Comparison of ENCODE assay signal across 11 cellular contexts in genomic region chr17:8922923-8923322, GRCh38. TPM values are rescaled to one million over a fixed set of nuclear protein-coding genes. Genes with fewer than 3 reads are reported as not detected.
A peak's percentile ranks its signal among the peaks of the same experiment; 100 is the strongest.
DNase-seq lines count a peak whose midpoint lies in the region; ATAC-seq and TF ChIP-seq lines count a peak whose summit lies in the region.
"Had no signal": no experiment of that assay in that cellular context is flagged by ENCODE, and none has a peak within 500 bp of the region (broad histone marks: within the 10 kb centered on the region; RNA-seq: fewer than 3 reads in every experiment).

No MANE protein-coding gene starts in this region.

- no peaks in the 10 kb centered on the region for H3K79me2 ChIP-seq in trophoblast cell (ENCODE audit: control insufficient read depth, insufficient read depth, low read length, poor library complexity)

- H3K9me3 ChIP-seq in spleen (peaks cover 4 to 32% (median 23%) of the 10 kb centered on the region in 8 donors), trophoblast cell (ENCODE audit: insufficient read depth, low read depth, low read length) (peaks cover 10% of the 10 kb centered on the region)

- H3K9me3 Mint-ChIP-seq in activated CD8-positive, alpha-beta T cell treated with anti-CD3 and anti-CD28 coated beads for 36 hours, result peaks cover 19% of the 10 kb centered on the region

- POLR2A ChIA-PET in activated CD8-positive, alpha-beta T cell treated with anti-CD3 and anti-CD28 coated beads for 36 hours (lab: Charles Lee), result interaction anchor here (0.7 to 1.7 kb wide), 11 partner anchors 10 to 56 kb away, joined by 3 to 7 read pairs (median 3); partner anchors contain the start of gene PIK3R5

- peak overlapping the region in 6 of 8 donors; percentile 54 to 87 (median 79) for H3K27ac ChIP-seq in spleen
- H3K27ac ChIP-seq in trophoblast cell (ENCODE audit: low read depth, low read length), result no peak overlapping the region

- H3K4me2 ChIP-seq in trophoblast cell (ENCODE audit: low read length), result no peak overlapping the region

- no peak overlapping the region for H2BK12ac ChIP-seq in trophoblast cell (ENCODE audit: low read length)

- H3K14ac ChIP-seq in trophoblast cell (ENCODE audit: low read length), result no peak overlapping the region

- H3K4me1 ChIP-seq in spleen (peaks cover 0 to 80% (median 8%) of the 10 kb centered on the region in 6 donors), trophoblast cell (ENCODE audit: control insufficient read depth in 1 of 2, insufficient read depth in 2 of 2, low read length in 2 of 2) (no peaks in the 10 kb centered on the region)

- H3K23ac ChIP-seq in trophoblast cell (ENCODE audit: low read length), result no peak overlapping the region

- DNase-seq in SKM-1 treated with dmso at 0.1 percent for 144 hours (lab: John Stamatoyannopoulos, UW; ENCODE audit: unreplicated experiment), result peak; percentile 7
- no peak for DNase-seq in SKM-1 (lab: John Stamatoyannopoulos, UW; ENCODE audit: unreplicated experiment)
- DNase-seq in activated CD8-positive, alpha-beta T cell treated with anti-CD3 and anti-CD28 coated beads for 36 hours, result no peak
- DNase-seq in left ventricle myocardium superior, result no peak
- no peak for DNase-seq in spleen
- DNase-seq in trophoblast cell, result no peak
- DNase-seq in NCI-H1092 treated with DMSO at 0.1 percent for 48 hours (lab: John Stamatoyannopoulos, UW), result no peak
- DNase-seq in UCSD-AML1 (lab: John Stamatoyannopoulos, UW; ENCODE audit: unreplicated experiment), result no peak
- DNase-seq: activated naive CD8-positive, alpha-beta T cell treated with anti-CD3 and anti-CD28 coated beads, Interleukin-2, amount 10 ng/mL, durations not matched to agents 7 days and 5 days had no signal

- no peak overlapping the region for H2AFZ ChIP-seq in trophoblast cell (ENCODE audit: insufficient read depth, low read length, poor library complexity)

- H3K27me3 Mint-ChIP-seq in activated CD8-positive, alpha-beta T cell treated with anti-CD3 and anti-CD28 coated beads for 36 hours, result no peaks in the 10 kb centered on the region
- H3K27me3 Mint-ChIP-seq: activated naive CD8-positive, alpha-beta T cell treated with anti-CD3 and anti-CD28 coated beads, Interleukin-2, amount 10 ng/mL, durations not matched to agents 7 days and 5 days had no signal

- H3K4me3 ChIP-seq in spleen, result peak overlapping the region in 1 of 8 donors; percentile 20
- no peak overlapping the region for H3K4me3 ChIP-seq in trophoblast cell (ENCODE audit: low read depth, low read length)
- H3K4me3 ChIP-seq: thoracic aorta had no signal

- no peaks in the 10 kb centered on the region for H3K27me3 ChIP-seq in spleen (replicated peaks in 1 of 7)
- H3K27me3 ChIP-seq in trophoblast cell (ENCODE audit: insufficient read depth, low read length), result no peaks in the 10 kb centered on the region

- H2AK5ac ChIP-seq in trophoblast cell (ENCODE audit: low read length), result no peak overlapping the region

- H3K36me3 Mint-ChIP-seq in activated CD8-positive, alpha-beta T cell treated with anti-CD3 and anti-CD28 coated beads for 36 hours (ENCODE audit: low read depth), result peaks cover 46% of the 10 kb centered on the region

- H3K4me1 Mint-ChIP-seq in activated CD8-positive, alpha-beta T cell treated with anti-CD3 and anti-CD28 coated beads for 36 hours (ENCODE audit: low read depth), result peaks cover 36% of the 10 kb centered on the region

- H3K4me3 Mint-ChIP-seq in activated CD8-positive, alpha-beta T cell treated with anti-CD3 and anti-CD28 coated beads for 36 hours, result no peak overlapping the region
- H3K4me3 Mint-ChIP-seq: activated naive CD8-positive, alpha-beta T cell treated with anti-CD3 and anti-CD28 coated beads, Interleukin-2, amount 10 ng/mL, durations not matched to agents 7 days and 5 days had no signal

- TF ChIP-seq POLR2A in spleen (IDR thresholded peaks at IDR 0.05), result no peak

- H3K4ac ChIP-seq in trophoblast cell (ENCODE audit: low read depth, low read length), result no peak overlapping the region

- H3K36me3 ChIP-seq in spleen, result peaks cover 0 to 11% (median 0%) of the 10 kb centered on the region in 6 donors
- H3K36me3 ChIP-seq in trophoblast cell (ENCODE audit: control insufficient read depth in 1 of 2, insufficient read depth in 2 of 2, low read length in 2 of 2), result no peaks in the 10 kb centered on the region
- H3K36me3 ChIP-seq: thoracic aorta had no signal

- H4K91ac ChIP-seq in trophoblast cell (ENCODE audit: low read depth, low read length), result no peak overlapping the region

- ATAC-seq in activated CD8-positive, alpha-beta T cell treated with anti-CD3 and anti-CD28 coated beads for 36 hours, result no peak
- peak; percentile 80 for ATAC-seq in left ventricle myocardium superior

- no peak overlapping the region for H4K8ac ChIP-seq in trophoblast cell (ENCODE audit: low read depth, low read length)

- peak overlapping the region; percentile 86 for H3K27ac Mint-ChIP-seq in activated CD8-positive, alpha-beta T cell treated with anti-CD3 and anti-CD28 coated beads for 36 hours

- 65 to 87% (median 78%) methylated on average over 4 of the region's 4 CpGs for WGBS in spleen, 5 donors
- no CpG with 5 or more reads among the region's 4 CpGs for WGBS in trophoblast cell (ENCODE audit: extremely low coverage, insufficient coverage, insufficient read length)

- no peak overlapping the region for H3K9ac ChIP-seq in trophoblast cell (ENCODE audit: low read length)

- no peak overlapping the region for H3K18ac ChIP-seq in trophoblast cell (ENCODE audit: low read length)

- no peak for TF ChIP-seq CTCF in activated CD8-positive, alpha-beta T cell treated with anti-CD3 and anti-CD28 coated beads for 36 hours (IDR thresholded peaks at IDR 0.05)
- TF ChIP-seq CTCF in spleen (IDR thresholded peaks at IDR 0.05 in 8 of 11, conservative IDR thresholded peaks at IDR 0.05 in 3 of 11), result no peak

- CTCF ChIA-PET in activated CD8-positive, alpha-beta T cell treated with anti-CD3 and anti-CD28 coated beads for 36 hours (lab: Charles Lee), result interaction anchor here (0.7 to 1.6 kb wide), 4 partner anchors 28 to 72 kb away, joined by 3 to 5 read pairs (median 4); no protein-coding TSS in a partner anchor

- intact Hi-C loops in activated CD8-positive, alpha-beta T cell treated with anti-CD3 and anti-CD28 coated beads for 36 hours (cut with micrococcal nuclease), result no loop called here
- intact Hi-C loops in left ventricle myocardium superior (cut with micrococcal nuclease) (no loop called here), spleen (cut with DNase I; ENCODE audit: low total_unique reads) (no loop called here)

- no peak overlapping the region for H2BK5ac ChIP-seq in trophoblast cell (ENCODE audit: low read depth, low read length, poor library complexity)

- no peak overlapping the region for H4K12ac ChIP-seq in trophoblast cell (ENCODE audit: low read depth, low read length)

- no peaks in the 10 kb centered on the region for H3K79me1 ChIP-seq in trophoblast cell (ENCODE audit: low read length)

- H2BK120ac ChIP-seq in trophoblast cell (ENCODE audit: insufficient read depth, low read length, poor library complexity), result no peak overlapping the region

RNA-seq across cellular contexts. Expression of gene PIK3R5, which starts 42.6 kb away (rescaled TPM):
- total RNA-seq in activated CD8-positive, alpha-beta T cell treated with anti-CD3 and anti-CD28 coated beads for 36 hours, result 10 to 100 TPM; 46.7 to 50.4 TPM
- total RNA-seq in left ventricle myocardium superior, result 2.5 TPM
- total RNA-seq in spleen, result 100 to 1,000 TPM in 1 of 7 donors, 10 to 100 TPM in 6; 46.1 to 110 (median 79.1) TPM
- polyA plus RNA-seq in spleen, result 10 to 100 TPM in 2 of 3 donors, 1 to 10 TPM in 1; 8.5 to 18.2 (median 12.3) TPM
- polyA plus RNA-seq in trophoblast cell (2013), result 0.04 TPM in 1 of 2 replicates, not detected in the other

RNA-seq across cellular contexts. Expression of gene PIK3R6, which starts 55.4 kb away (rescaled TPM):
- 1 to 10 TPM; 3.8 to 3.9 TPM for total RNA-seq in activated CD8-positive, alpha-beta T cell treated with anti-CD3 and anti-CD28 coated beads for 36 hours
- total RNA-seq in left ventricle myocardium superior (1.4 TPM), spleen (1 to 10 TPM; 5.4 to 9.6 (median 7.1) TPM)
- 1 to 10 TPM; 1.3 to 3.9 (median 3.1) TPM for polyA plus RNA-seq in spleen
- 0.01 TPM in 1 of 2 replicates, not detected in the other for polyA plus RNA-seq in trophoblast cell (2013)
- total RNA-seq: NCI-H460 had no signal

Comparison
In these comparisons a context has a peak if more than half of its experiments do, and no peak if none do; other contexts are left out.
1. RNA of gene PIK3R5, which starts 42.6 kb away (total RNA-seq): 46.1 to 110 TPM in spleen and 46.7 to 50.4 TPM in activated CD8-positive, alpha-beta T cell treated with anti-CD3 and anti-CD28 coated beads for 36 hours; 2.5 TPM in left ventricle myocardium superior (single experiment); every median in the first group is over 10 times any median in the second.